ENCODE assay signal across 25 cellular contexts in the genomic region with DNA sequence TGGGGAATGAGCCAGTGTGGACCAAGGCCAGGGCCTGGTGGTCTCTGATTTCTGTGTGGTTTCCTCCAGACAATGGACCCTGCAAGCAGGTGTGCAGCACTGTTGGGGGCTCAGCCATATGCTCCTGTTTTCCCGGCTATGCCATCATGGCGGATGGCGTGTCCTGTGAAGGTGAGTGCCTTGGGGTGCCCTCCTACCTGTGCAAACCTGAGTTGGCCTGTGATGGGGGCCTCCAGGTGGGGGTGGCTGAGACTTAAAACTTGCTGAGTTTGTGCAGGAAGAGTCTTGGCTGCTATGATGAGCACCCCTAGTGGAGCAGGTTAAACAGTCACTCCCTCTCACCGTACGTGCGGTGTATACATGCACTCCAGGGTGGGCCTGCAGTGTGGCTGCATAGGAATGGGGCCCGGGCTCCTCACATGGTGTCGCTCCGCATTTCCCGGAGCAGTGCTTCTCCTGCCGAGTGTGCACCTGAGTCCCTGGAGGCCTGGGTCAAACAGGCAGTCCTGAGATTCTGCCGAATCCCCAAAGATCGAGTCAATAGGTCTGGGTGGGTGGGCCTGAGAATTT.
DNase-seq lines count a peak whose midpoint lies in the region; ATAC-seq, FAIRE-seq and TF ChIP-seq lines count a peak whose summit lies in the region.
"Had no signal": no experiment of that assay in that cellular context is flagged by ENCODE, and none has a peak within 500 bp of the region (broad histone marks: within the 10 kb centered on the region; RNA-seq: fewer than 3 reads in every experiment).

No MANE protein-coding gene starts in this region.

- H3K36me3 ChIP-seq in HepG2 (replicated peaks in 1 of 2; ENCODE audit: control insufficient read depth in 1 of 2, insufficient read depth in 2 of 2, low read length in 2 of 2): no peaks in the 10 kb centered on the region
- no peaks in the 10 kb centered on the region for H3K36me3 ChIP-seq in effector memory CD4-positive, alpha-beta T cell (ENCODE audit: control insufficient read depth, insufficient read depth, low read length)
- H3K36me3 ChIP-seq: SJCRH30 had no signal

- no peak for TF ChIP-seq CTCF in RWPE1 (conservative IDR thresholded peaks at IDR 0.05; ENCODE audit: low read depth)
- no peak for TF ChIP-seq CTCF in HepG2 (CRISPR knock-in tag; IDR thresholded peaks at IDR 0.05)

- 33% methylated on average over 6 of the region's 13 CpGs for whole genome bisulfite sequencing in HepG2 (ENCODE audit: low lambda C conversion rate)

- CTCF ChIA-PET in RWPE1 (lab: Yijun Ruan, JAX): no interaction called here
- CTCF ChIA-PET in HepG2 (lab: Yijun Ruan, JAX; ENCODE audit: low intra/inter-chr PET ratio, low total read pairs): no interaction called here

- H3K27ac ChIP-seq in RWPE1 (peak overlapping the region; percentile 99), HepG2 (ENCODE audit: extremely low read length, insufficient read depth, low read length) (no peak overlapping the region)
- no peak overlapping the region for H3K27ac ChIP-seq in effector memory CD4-positive, alpha-beta T cell (ENCODE audit: insufficient read depth, low read length, poor library complexity, severe bottlenecking)
- H3K27ac ChIP-seq: KMS-11, SJCRH30 had no signal

- H3K9ac ChIP-seq in HepG2 (ENCODE audit: insufficient read depth, low read depth, low read length): no peak overlapping the region
- H3K9ac ChIP-seq: KMS-11 had no signal

- no peak overlapping the region for H2AFZ ChIP-seq in HepG2 (ENCODE audit: low read length)

- ATAC-seq in Right ventricle myocardium inferior (no peak), Right ventricle myocardium superior (ENCODE audit: poor library complexity) (no peak), HepG2 (peak; percentile 60)
- ATAC-seq: CD8-positive, alpha-beta T cell; T-cell had no signal

- in situ Hi-C loops in HepG2 (cut with HindIII; ENCODE audit: extremely low pct_ligation_motif_present, low pct_unique_long_range_greater_than_20kb): no loop called here

- TF ChIP-seq RAD21 in HepG2 (CRISPR knock-in tag; IDR thresholded peaks at IDR 0.05): no peak

- peak; percentile 65 for DNase-seq in Right ventricle myocardium inferior (ENCODE audit: missing footprints)
- no peak for DNase-seq in Right ventricle myocardium superior
- DNase-seq in RWPE1 (ENCODE audit: low spot score): no peak
- DNase-seq in HepG2 (ENCODE audit: low spot score): no peak
- no peak for DNase-seq in effector memory CD4-positive, alpha-beta T cell
- no peak for DNase-seq in cortex of kidney (lab: John Stamatoyannopoulos, UW)
- no peak for DNase-seq in NCI-H1048 (lab: John Stamatoyannopoulos, UW)
- DNase-seq in DMS114 treated with DMSO at 0.1 percent for 48 hours (lab: John Stamatoyannopoulos, UW; ENCODE audit: unreplicated experiment): no peak
- DNase-seq: 8988T; AML-193; C1 segment of cervical spinal cord; Calu3; CD8-positive, alpha-beta T cell; GDM1; GOT3; HFFc6; NCI-H1105 treated with DMSO at 0.1 percent for 48 hours; NCI-H2029 treated with DMSO at 0.1 percent for 48 hours; NCI-H2171; NCI-H345; NCI-H524; SJCRH30; T-cell had no signal

- no peak for TF ChIP-seq POLR2A in HepG2 (IDR thresholded peaks at IDR 0.05; ENCODE audit: insufficient read depth in 1 of 2, low read depth in 2 of 2, low read length in 2 of 2)

- TF ChIP-seq EP300 in HepG2 (IDR thresholded peaks at IDR 0.05; ENCODE audit: low read depth in 2 of 2, low read length in 2 of 2) (no peak), HepG2 (CRISPR knock-in tag; IDR thresholded peaks at IDR 0.05; ENCODE audit: borderline replicate concordance) (no peak)

- no peak for FAIRE-seq in HepG2 (lab: Jason Lieb, UNC)
- FAIRE-seq: GM18507 had no signal

- H3K4me2 ChIP-seq in HepG2 (ENCODE audit: low read depth, low read length): no peak overlapping the region
- H3K4me2 ChIP-seq: KMS-11 had no signal

- peaks cover 7 to 40% of the 10 kb centered on the region in 2 experiments; a peak in 3 of 5 replicates for H3K27me3 ChIP-seq in HepG2 (ENCODE audit: control insufficient read depth in 1 of 2, insufficient read depth in 2 of 2, low read length in 2 of 2)
- H3K27me3 ChIP-seq in effector memory CD4-positive, alpha-beta T cell (replicated peaks; ENCODE audit: control insufficient read depth, insufficient read depth, low read length, poor library complexity, severe bottlenecking): no peaks in the 10 kb centered on the region

- 0 out of 2 replicates have a peak, but pooled peaks cover 2% of the 10 kb centered on the region for H4K20me1 ChIP-seq in HepG2 (ENCODE audit: insufficient read depth, low read length)

- no peaks in the 10 kb centered on the region for H3K79me2 ChIP-seq in HepG2 (ENCODE audit: insufficient read depth, low read length)

- no peak overlapping the region for H3K4me3 ChIP-seq in HepG2 (replicated peaks in 1 of 3; ENCODE audit: insufficient read depth in 1 of 3, low read depth in 2 of 3, low read length in 3 of 3)
- H3K4me3 ChIP-seq in effector memory CD4-positive, alpha-beta T cell (ENCODE audit: insufficient read depth, low read depth, low read length, poor library complexity, severe bottlenecking): no peak overlapping the region
- H3K4me3 ChIP-seq: SJCRH30 had no signal

- POLR2A ChIA-PET in RWPE1 (lab: Yijun Ruan, JAX; ENCODE audit: low non-redundant PET): no interaction called here
- POLR2A ChIA-PET in HepG2 (lab: Yijun Ruan, JAX): no interaction called here

- intact Hi-C loops in Right ventricle myocardium inferior (cut with DNase I) (no loop called here), Right ventricle myocardium superior (cut with DNase I) (no loop called here), HepG2 (cut with micrococcal nuclease; ENCODE audit: unreplicated experiment) (no loop called here)

- BruUV-seq in HepG2 (replicated peaks; lab: Mats Ljungman, UMichigan): no TSS peak

- peaks cover 10% of the 10 kb centered on the region for H3K4me1 ChIP-seq in HepG2 (ENCODE audit: insufficient read depth, low read length)
- no peaks in the 10 kb centered on the region for H3K4me1 ChIP-seq in effector memory CD4-positive, alpha-beta T cell (ENCODE audit: control insufficient read depth, insufficient read depth, low read length, poor library complexity, severe bottlenecking)
- H3K4me1 ChIP-seq: SJCRH30 had no signal

- no peaks in the 10 kb centered on the region for H3K9me3 ChIP-seq in HepG2 (ENCODE audit: low read length)
- H3K9me3 ChIP-seq in effector memory CD4-positive, alpha-beta T cell (ENCODE audit: control insufficient read depth, low read length): no peaks in the 10 kb centered on the region
- H3K9me3 ChIP-seq: SJCRH30 had no signal

TF ChIP-seq in HepG2, 621 proteins besides CTCF, POLR2A, EP300 and RAD21:
- TF ChIP-seq ZNF121 (CRISPR knock-in tag; IDR thresholded peaks at IDR 0.05) (no peak), TEAD2 (CRISPR knock-in tag; IDR thresholded peaks at IDR 0.05) (no peak), ATF7 (IDR thresholded peaks at IDR 0.05) (no peak), ATF7 (CRISPR knock-in tag; IDR thresholded peaks at IDR 0.05) (no peak), SATB2 (CRISPR knock-in tag; IDR thresholded peaks at IDR 0.05) (no peak), ZNF12 (CRISPR knock-in tag; IDR thresholded peaks at IDR 0.05) (0 out of 2 replicates have a peak, but pooled peaks have one; percentile 37)
- TF ChIP-seq, protein P1, sequence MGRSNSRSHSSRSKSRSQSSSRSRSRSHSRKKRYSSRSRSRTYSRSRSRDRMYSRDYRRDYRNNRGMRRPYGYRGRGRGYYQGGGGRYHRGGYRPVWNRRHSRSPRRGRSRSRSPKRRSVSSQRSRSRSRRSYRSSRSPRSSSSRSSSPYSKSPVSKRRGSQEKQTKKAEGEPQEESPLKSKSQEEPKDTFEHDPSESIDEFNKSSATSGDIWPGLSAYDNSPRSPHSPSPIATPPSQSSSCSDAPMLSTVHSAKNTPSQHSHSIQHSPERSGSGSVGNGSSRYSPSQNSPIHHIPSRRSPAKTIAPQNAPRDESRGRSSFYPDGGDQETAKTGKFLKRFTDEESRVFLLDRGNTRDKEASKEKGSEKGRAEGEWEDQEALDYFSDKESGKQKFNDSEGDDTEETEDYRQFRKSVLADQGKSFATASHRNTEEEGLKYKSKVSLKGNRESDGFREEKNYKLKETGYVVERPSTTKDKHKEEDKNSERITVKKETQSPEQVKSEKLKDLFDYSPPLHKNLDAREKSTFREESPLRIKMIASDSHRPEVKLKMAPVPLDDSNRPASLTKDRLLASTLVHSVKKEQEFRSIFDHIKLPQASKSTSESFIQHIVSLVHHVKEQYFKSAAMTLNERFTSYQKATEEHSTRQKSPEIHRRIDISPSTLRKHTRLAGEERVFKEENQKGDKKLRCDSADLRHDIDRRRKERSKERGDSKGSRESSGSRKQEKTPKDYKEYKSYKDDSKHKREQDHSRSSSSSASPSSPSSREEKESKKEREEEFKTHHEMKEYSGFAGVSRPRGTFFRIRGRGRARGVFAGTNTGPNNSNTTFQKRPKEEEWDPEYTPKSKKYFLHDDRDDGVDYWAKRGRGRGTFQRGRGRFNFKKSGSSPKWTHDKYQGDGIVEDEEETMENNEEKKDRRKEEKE (IDR thresholded peaks at IDR 0.05): no peak
- TF ChIP-seq, protein P2, sequence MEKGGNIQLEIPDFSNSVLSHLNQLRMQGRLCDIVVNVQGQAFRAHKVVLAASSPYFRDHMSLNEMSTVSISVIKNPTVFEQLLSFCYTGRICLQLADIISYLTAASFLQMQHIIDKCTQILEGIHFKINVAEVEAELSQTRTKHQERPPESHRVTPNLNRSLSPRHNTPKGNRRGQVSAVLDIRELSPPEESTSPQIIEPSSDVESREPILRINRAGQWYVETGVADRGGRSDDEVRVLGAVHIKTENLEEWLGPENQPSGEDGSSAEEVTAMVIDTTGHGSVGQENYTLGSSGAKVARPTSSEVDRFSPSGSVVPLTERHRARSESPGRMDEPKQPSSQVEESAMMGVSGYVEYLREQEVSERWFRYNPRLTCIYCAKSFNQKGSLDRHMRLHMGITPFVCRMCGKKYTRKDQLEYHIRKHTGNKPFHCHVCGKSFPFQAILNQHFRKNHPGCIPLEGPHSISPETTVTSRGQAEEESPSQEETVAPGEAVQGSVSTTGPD (CRISPR knock-in tag; IDR thresholded peaks at IDR 0.05): no peak
TF ChIP-seq in HepG2: peak in this region for 1.
